In genomic region chr12:7162691-7163114, GRCh38 we compare ENCODE assay signal across 8 cellular contexts. TPM values are rescaled to one million over a fixed set of nuclear protein-coding genes. Genes with fewer than 3 reads are reported as not detected.
DNase-seq lines count a peak whose midpoint lies in the region; ATAC-seq and TF ChIP-seq lines count a peak whose summit lies in the region.

No MANE protein-coding gene starts in this region.

- WGBS in esophagus muscularis mucosa: 7% methylated on average over 19 of the region's 19 CpGs

- no peak for ATAC-seq in GM18517 (IDR thresholded peaks at IDR 0.05; ENCODE audit: unreplicated experiment)
- no peak for ATAC-seq in HG03139 (IDR thresholded peaks at IDR 0.05; ENCODE audit: unreplicated experiment)

- H3K4me3 Mint-ChIP-seq in Caco-2 (ENCODE audit: unreplicated experiment): peak overlapping the region; percentile 47

- TF ChIP-seq CTCF in Caco-2 (IDR thresholded peaks at IDR 0.05; ENCODE audit: insufficient read depth in 1 of 2, low read depth in 1 of 2, low read length in 1 of 2, severe bottlenecking in 1 of 2, unreplicated experiment in 1 of 2): peak; percentile 60 to 95
- TF ChIP-seq CTCF in LNCaP clone FGC (IDR thresholded peaks at IDR 0.05; ENCODE audit: control insufficient read depth, extremely low read depth, insufficient read depth): peak; percentile 88
- TF ChIP-seq CTCF in VCaP (conservative IDR thresholded peaks at IDR 0.05): peak; percentile 94
- peak; percentile 9 to 52 (median 13) for TF ChIP-seq CTCF in esophagus muscularis mucosa (IDR thresholded peaks at IDR 0.05)

- H3K27ac Mint-ChIP-seq in Caco-2 (ENCODE audit: unreplicated experiment): no peak overlapping the region

- POLR2A ChIA-PET in Caco-2 (lab: Charles Lee): interaction anchor here (0.6 kb wide), 1 partner anchor 16 kb away, joined by 3 read pairs; no protein-coding TSS in a partner anchor

- no peak for TF ChIP-seq EP300 in esophagus muscularis mucosa (IDR thresholded peaks at IDR 0.05)

- intact Hi-C loops in Caco-2 (cut with micrococcal nuclease; ENCODE audit: unreplicated experiment): no loop called here
- intact Hi-C loops in esophagus muscularis mucosa (cut with DNase I): no loop called here

- H3K27me3 ChIP-seq in Caco-2 (replicated peaks; ENCODE audit: control insufficient read depth, insufficient read depth, low read length) (no peaks in the 10 kb centered on the region), esophagus muscularis mucosa (peaks cover 0 to 40% (median 3%) of the 10 kb centered on the region in 4 donors)

- H3K4me1 Mint-ChIP-seq in Caco-2 (ENCODE audit: low read depth, unreplicated experiment): peaks cover 7% of the 10 kb centered on the region

- H3K9me3 ChIP-seq in Caco-2: peaks cover 26% of the 10 kb centered on the region
- no peaks in the 10 kb centered on the region for H3K9me3 ChIP-seq in esophagus muscularis mucosa

- H3K4me1 ChIP-seq in Caco-2 (no peaks in the 10 kb centered on the region), esophagus muscularis mucosa (peaks cover 0 to 10% (median 4%) of the 10 kb centered on the region in 4 donors)

- DNase-seq in Caco-2 (peak; percentile 79), LNCaP clone FGC (ENCODE audit: low read depth) (peak; percentile 36), esophagus muscularis mucosa (ENCODE audit: extremely low spot score) (no peak), occipital lobe (lab: John Stamatoyannopoulos, UW) (peak; percentile 55), NCI-H1694 treated with DMSO at 0.1 percent for 48 hours (lab: John Stamatoyannopoulos, UW) (no peak)

- CTCF ChIA-PET in Caco-2 (lab: Charles Lee): interaction anchor here (0.5 to 1.0 kb wide), 2 partner anchors 20 to 879 kb away, joined by 3 to 4 read pairs; no protein-coding TSS in a partner anchor

- H3K36me3 ChIP-seq in Caco-2 (ENCODE audit: control insufficient read depth, insufficient read depth, low read length) (no peaks in the 10 kb centered on the region), esophagus muscularis mucosa (peaks cover 0 to 8% (median 4%) of the 10 kb centered on the region in 4 donors)

- no TSS peak for BruUV-seq in Caco-2 (replicated peaks; lab: Mats Ljungman, UMichigan)

- H3K4me3 ChIP-seq in Caco-2 (ENCODE audit: low read depth, low read length) (peak overlapping the region; percentile 11; the same call in 1 of the 2 replicates), LNCaP clone FGC (ENCODE audit: low read depth, low read length) (peak overlapping the region; percentile 3; the same call in 1 of the 2 replicates), esophagus muscularis mucosa (no peak overlapping the region)

- TF ChIP-seq POLR2A in esophagus muscularis mucosa (IDR thresholded peaks at IDR 0.05; ENCODE audit: low read depth): no peak

- no peak overlapping the region for H3K27ac ChIP-seq in VCaP
- H3K27ac ChIP-seq in esophagus muscularis mucosa (replicated peaks in 1 of 4): no peak overlapping the region

- H3K27me3 Mint-ChIP-seq in Caco-2 (ENCODE audit: insufficient read depth, unreplicated experiment): peaks cover 6% of the 10 kb centered on the region

- peaks cover 31% of the 10 kb centered on the region for H3K9me3 Mint-ChIP-seq in Caco-2 (ENCODE audit: unreplicated experiment)

- H3K36me3 Mint-ChIP-seq in Caco-2 (ENCODE audit: insufficient read depth, unreplicated experiment): peaks cover 8% of the 10 kb centered on the region

RNA-seq across cellular contexts. Expression of gene PEX5, which starts 26.8 kb away (rescaled TPM):
- total RNA-seq in Caco-2 (2022): 74.5 and 82.7 TPM in 2 replicates
- 10 to 100 TPM; 32.8 to 53.5 (median 38.4) TPM for total RNA-seq in esophagus muscularis mucosa
- 71.1 TPM for total RNA-seq in occipital lobe

RNA-seq across cellular contexts. Expression of gene CLSTN3, which starts 32.5 kb away (rescaled TPM):
- total RNA-seq in Caco-2 (2022): 40.2 and 44.3 TPM in 2 replicates
- total RNA-seq in esophagus muscularis mucosa: 10 to 100 TPM in 3 of 4 donors, 1 to 10 TPM in 1; 9.6 to 25.6 (median 19.3) TPM
- 60.5 TPM for total RNA-seq in occipital lobe

RNA-seq across cellular contexts. Expression of gene RBP5, which starts 34.0 kb away (rescaled TPM):
- total RNA-seq in Caco-2 (2022) (0.86 and 1.8 TPM in 2 replicates), esophagus muscularis mucosa (1 to 10 TPM in 2 of 4 donors, under 1 TPM in 2; 0.46 to 5.0 (median 0.91) TPM), occipital lobe (not detected)

RNA-seq across cellular contexts. Expression of gene C1RL, which starts 53.7 kb away (rescaled TPM):
- 38.7 and 40.2 TPM in 2 replicates for total RNA-seq in Caco-2 (2022)
- 100 to 1,000 TPM in 1 of 4 donors, 10 to 100 TPM in 3; 64.8 to 159 (median 88.2) TPM for total RNA-seq in esophagus muscularis mucosa
- 3.4 TPM for total RNA-seq in occipital lobe

Comparison
In these comparisons a context has a peak if more than half of its experiments do, and no peak if none do; other contexts are left out.
1. DNase-seq: peak in Caco-2 (2 of 2), LNCaP clone FGC (single experiment) and occipital lobe (single experiment); none in esophagus muscularis mucosa (single experiment) and NCI-H1694 treated with DMSO at 0.1 percent for 48 hours (single experiment).
2. H3K4me3 ChIP-seq: peak in Caco-2 (single experiment) and LNCaP clone FGC (single experiment); none in esophagus muscularis mucosa (0 of 4).
3. CTCF ChIP-seq: peak in every context shown above with its lines; median percentile 94 in VCaP; 88 in LNCaP clone FGC; 78 in Caco-2; 13 in esophagus muscularis mucosa.